25 cellular contexts compared by ENCODE assay signal in genomic region chr20:33463332-33464101, GRCh38. TPM values are rescaled to one million over a fixed set of nuclear protein-coding genes. Genes with fewer than 3 reads are reported as not detected.
DNase-seq lines count a peak whose midpoint lies in the region; ATAC-seq and TF ChIP-seq lines count a peak whose summit lies in the region.
"Had no signal": no experiment of that assay in that cellular context is flagged by ENCODE, and none has a peak within 500 bp of the region (broad histone marks: within the 10 kb centered on the region; RNA-seq: fewer than 3 reads in every experiment).

No MANE protein-coding gene starts in this region.

- no peaks in the 10 kb centered on the region for H3K36me3 ChIP-seq in prostate gland
- H3K36me3 ChIP-seq: MG63, suprapubic skin had no signal

- no peaks in the 10 kb centered on the region for H3K36me3 Mint-ChIP-seq in central memory CD8-positive, alpha-beta T cell (ENCODE audit: insufficient read depth)
- no peaks in the 10 kb centered on the region for H3K36me3 Mint-ChIP-seq in stimulated activated naive B cell treated with anti-CD40 and anti-IgM and Interleukin-4, amounts not matched to agents 10 μg/mL and 1 μg/mL and 100 μg/mL, for 72 hours

- intact Hi-C loops in prostate gland (cut with DNase I): no loop called here

- no peaks in the 10 kb centered on the region for H3K27me3 Mint-ChIP-seq in central memory CD8-positive, alpha-beta T cell
- H3K27me3 Mint-ChIP-seq in stimulated activated naive B cell treated with anti-CD40 and anti-IgM and Interleukin-4, amounts not matched to agents 10 μg/mL and 1 μg/mL and 100 μg/mL, for 72 hours: no peaks in the 10 kb centered on the region
- H3K27me3 Mint-ChIP-seq: activated CD4-positive, alpha-beta T cell treated with anti-CD3 and anti-CD28 coated beads, Interleukin-2, amount 10 ng/mL, durations not matched to agents 24 days and 14 days had no signal

- peak overlapping the region; percentile 44 for H3K27ac Mint-ChIP-seq in central memory CD8-positive, alpha-beta T cell (ENCODE audit: low read depth)
- H3K27ac Mint-ChIP-seq in stimulated activated naive B cell treated with anti-CD40 and anti-IgM and Interleukin-4, amounts not matched to agents 10 μg/mL and 1 μg/mL and 100 μg/mL, for 72 hours: peak overlapping the region; percentile 20
- H3K27ac Mint-ChIP-seq: activated CD4-positive, alpha-beta T cell treated with anti-CD3 and anti-CD28 coated beads, Interleukin-2, amount 10 ng/mL, durations not matched to agents 24 days and 14 days; activated naive CD4-positive, alpha-beta T cell treated with anti-CD3 and anti-CD28 coated beads for 36 hours had no signal

- TF ChIP-seq CTCF in prostate gland (IDR thresholded peaks at IDR 0.05): no peak

- peak overlapping the region; percentile 46 for H3K27ac ChIP-seq in layer of hippocampus (ENCODE audit: low read depth, low read length)
- H3K27ac ChIP-seq in prostate gland: no peak overlapping the region
- H3K27ac ChIP-seq: foreskin keratinocyte, suprapubic skin had no signal

- no peaks in the 10 kb centered on the region for H3K27me3 ChIP-seq in layer of hippocampus (ENCODE audit: control insufficient read depth, insufficient read depth, low read length)
- H3K27me3 ChIP-seq in prostate gland (replicated peaks; ENCODE audit: insufficient read depth): no peaks in the 10 kb centered on the region
- H3K27me3 ChIP-seq: foreskin keratinocyte, MG63, suprapubic skin had no signal

- no peaks in the 10 kb centered on the region for H3K9me3 ChIP-seq in prostate gland
- H3K9me3 ChIP-seq: MG63, suprapubic skin had no signal

- WGBS in prostate gland: 79% methylated on average over 7 of the region's 7 CpGs

- H3K4me3 ChIP-seq in prostate gland: no peak overlapping the region
- H3K4me3 ChIP-seq: MG63, suprapubic skin had no signal

- no peak for TF ChIP-seq POLR2A in prostate gland (IDR thresholded peaks at IDR 0.05)

- no peak for ATAC-seq in central memory CD8-positive, alpha-beta T cell (replicated peaks; ENCODE audit: extremely low read depth, poor library complexity, severe bottlenecking)
- ATAC-seq in stimulated activated naive B cell treated with anti-CD40 and anti-IgM and Interleukin-4, amounts not matched to agents 10 μg/mL and 1 μg/mL and 100 μg/mL, for 72 hours (replicated peaks): no peak
- ATAC-seq in HG03439 (IDR thresholded peaks at IDR 0.05; ENCODE audit: unreplicated experiment): no peak
- ATAC-seq: esophagus mucosa, foreskin keratinocyte had no signal

- no peaks in the 10 kb centered on the region for H3K9me3 Mint-ChIP-seq in central memory CD8-positive, alpha-beta T cell
- no peaks in the 10 kb centered on the region for H3K9me3 Mint-ChIP-seq in stimulated activated naive B cell treated with anti-CD40 and anti-IgM and Interleukin-4, amounts not matched to agents 10 μg/mL and 1 μg/mL and 100 μg/mL, for 72 hours
- H3K9me3 Mint-ChIP-seq: activated CD4-positive, alpha-beta T cell treated with anti-CD3 and anti-CD28 coated beads, Interleukin-2, amount 10 ng/mL, durations not matched to agents 24 days and 14 days; activated naive CD4-positive, alpha-beta T cell treated with anti-CD3 and anti-CD28 coated beads for 36 hours; T-helper 2 cell treated with Interferon-gamma antibody and Interleukin-4, amounts not matched to agents 5 μg/mL and 100 μg/mL, for 36 hours had no signal

- no peak overlapping the region for H3K4me3 Mint-ChIP-seq in central memory CD8-positive, alpha-beta T cell
- H3K4me3 Mint-ChIP-seq in stimulated activated naive B cell treated with anti-CD40 and anti-IgM and Interleukin-4, amounts not matched to agents 10 μg/mL and 1 μg/mL and 100 μg/mL, for 72 hours: no peak overlapping the region
- H3K4me3 Mint-ChIP-seq: activated CD4-positive, alpha-beta T cell treated with anti-CD3 and anti-CD28 coated beads, Interleukin-2, amount 10 ng/mL, durations not matched to agents 24 days and 14 days; activated naive CD4-positive, alpha-beta T cell treated with anti-CD3 and anti-CD28 coated beads for 36 hours; T-helper 2 cell treated with Interferon-gamma antibody and Interleukin-4, amounts not matched to agents 5 μg/mL and 100 μg/mL, for 36 hours had no signal

- DNase-seq in NCI-H2227 (lab: John Stamatoyannopoulos, UW; ENCODE audit: unreplicated experiment) (peak; percentile 29), NCI-H2227 treated with DMSO at 0.1 percent for 48 hours (lab: John Stamatoyannopoulos, UW) (no peak), prostate gland (ENCODE audit: low spot score) (no peak)
- no peak for DNase-seq in central memory CD8-positive, alpha-beta T cell (ENCODE audit: low spot score in 2 of 2)
- no peak for DNase-seq in stimulated activated naive B cell treated with anti-CD40 and anti-IgM and Interleukin-4, amounts not matched to agents 10 μg/mL and 1 μg/mL and 100 μg/mL, for 72 hours
- DNase-seq in stimulated activated CD4-positive, alpha-beta T cell treated with anti-CD3 and anti-CD28 coated beads, Interleukin-12 subunit alpha, Interleukin-12 subunit beta, amount 100 ng/mL, for 4 hours: no peak
- DNase-seq: 8988T; activated CD4-positive, alpha-beta T cell treated with anti-CD3 and anti-CD28 coated beads, Interleukin-2, amount 10 ng/mL, durations not matched to agents 24 days and 14 days; activated naive CD4-positive, alpha-beta T cell treated with anti-CD3 and anti-CD28 coated beads for 36 hours; amniotic stem cell; Calu3; cortex of kidney; foreskin keratinocyte; KBM-7; left cardiac atrium; mesendoderm; MG63; NCI-H1417; occipital lobe; SHP77 treated with DMSO at 0.1 percent for 48 hours had no signal

- no peaks in the 10 kb centered on the region for H3K4me1 Mint-ChIP-seq in central memory CD8-positive, alpha-beta T cell
- H3K4me1 Mint-ChIP-seq in stimulated activated naive B cell treated with anti-CD40 and anti-IgM and Interleukin-4, amounts not matched to agents 10 μg/mL and 1 μg/mL and 100 μg/mL, for 72 hours: peaks cover 15 to 28% of the 10 kb centered on the region in 2 donors
- H3K4me1 Mint-ChIP-seq: activated CD4-positive, alpha-beta T cell treated with anti-CD3 and anti-CD28 coated beads, Interleukin-2, amount 10 ng/mL, durations not matched to agents 24 days and 14 days had no signal

- H3K4me1 ChIP-seq in prostate gland (replicated peaks): no peaks in the 10 kb centered on the region
- H3K4me1 ChIP-seq: foreskin keratinocyte, suprapubic skin had no signal

RNA-seq across cellular contexts. Expression of gene SNTA1, which starts 20.0 kb away (rescaled TPM):
- 100 to 1,000 TPM in 1 of 2 donors, 10 to 100 TPM in 1; 25.4 to 128 TPM for total RNA-seq in prostate gland

RNA-seq across cellular contexts. Expression of gene CBFA2T2, which starts 26.4 kb away (rescaled TPM):
- 10 to 100 TPM; 40.3 to 54.6 TPM for total RNA-seq in prostate gland
